ENCODE assay signal across 1 cellular context in genomic region chr1:226121587-226122400, GRCh38.
TF ChIP-seq lines count a peak whose summit lies in the region.

No MANE protein-coding gene starts in this region.

TF ChIP-seq in HepG2, 621 proteins besides CTCF, POLR2A, EP300 and RAD21 (continued from another document):
- TF ChIP-seq SNAPC5 (CRISPR knock-in tag; IDR thresholded peaks at IDR 0.05; ENCODE audit: borderline replicate concordance) (no peak), ZSCAN20 (CRISPR knock-in tag; IDR thresholded peaks at IDR 0.05; ENCODE audit: borderline replicate concordance) (no peak), ZBTB26 (CRISPR knock-in tag; IDR thresholded peaks at IDR 0.05; ENCODE audit: borderline replicate concordance) (no peak), ETS1 (CRISPR knock-in tag; IDR thresholded peaks at IDR 0.05) (no peak), MAFF (IDR thresholded peaks at IDR 0.05; ENCODE audit: low read depth, low read length) (no peak), HOXA5 (CRISPR knock-in tag; IDR thresholded peaks at IDR 0.05) (no peak), HDAC6 (IDR thresholded peaks at IDR 0.05; ENCODE audit: low read depth, low read length) (no peak), MEF2D (CRISPR knock-in tag; IDR thresholded peaks at IDR 0.05) (no peak), HNF4A (CRISPR knock-in tag; IDR thresholded peaks at IDR 0.05) (peak; percentile 45), ZNF441 (CRISPR knock-in tag; IDR thresholded peaks at IDR 0.05; ENCODE audit: borderline replicate concordance) (no peak), ZNF17 (CRISPR knock-in tag; IDR thresholded peaks at IDR 0.05) (no peak), CENPT (CRISPR knock-in tag; IDR thresholded peaks at IDR 0.05; ENCODE audit: low read depth) (no peak), PRPF4 (IDR thresholded peaks at IDR 0.05; ENCODE audit: low read depth, low read length, poor library complexity, severe bottlenecking) (no peak), ZNF549 (CRISPR knock-in tag; IDR thresholded peaks at IDR 0.05) (no peak; the same call in 1 of the 2 replicates), ZNF367 (CRISPR knock-in tag; IDR thresholded peaks at IDR 0.05; ENCODE audit: borderline replicate concordance) (0 out of 2 replicates have a peak, but pooled peaks have one; percentile 52), FOXM1 (CRISPR knock-in tag; IDR thresholded peaks at IDR 0.05) (no peak), ZKSCAN1 (IDR thresholded peaks at IDR 0.05; ENCODE audit: low read length) (no peak)
- TF ChIP-seq, protein P1, sequence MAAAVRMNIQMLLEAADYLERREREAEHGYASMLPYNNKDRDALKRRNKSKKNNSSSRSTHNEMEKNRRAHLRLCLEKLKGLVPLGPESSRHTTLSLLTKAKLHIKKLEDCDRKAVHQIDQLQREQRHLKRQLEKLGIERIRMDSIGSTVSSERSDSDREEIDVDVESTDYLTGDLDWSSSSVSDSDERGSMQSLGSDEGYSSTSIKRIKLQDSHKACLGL (CRISPR knock-in tag; IDR thresholded peaks at IDR 0.05) = no peak; the same call in 1 of the 2 replicates
- TF ChIP-seq, protein P2, sequence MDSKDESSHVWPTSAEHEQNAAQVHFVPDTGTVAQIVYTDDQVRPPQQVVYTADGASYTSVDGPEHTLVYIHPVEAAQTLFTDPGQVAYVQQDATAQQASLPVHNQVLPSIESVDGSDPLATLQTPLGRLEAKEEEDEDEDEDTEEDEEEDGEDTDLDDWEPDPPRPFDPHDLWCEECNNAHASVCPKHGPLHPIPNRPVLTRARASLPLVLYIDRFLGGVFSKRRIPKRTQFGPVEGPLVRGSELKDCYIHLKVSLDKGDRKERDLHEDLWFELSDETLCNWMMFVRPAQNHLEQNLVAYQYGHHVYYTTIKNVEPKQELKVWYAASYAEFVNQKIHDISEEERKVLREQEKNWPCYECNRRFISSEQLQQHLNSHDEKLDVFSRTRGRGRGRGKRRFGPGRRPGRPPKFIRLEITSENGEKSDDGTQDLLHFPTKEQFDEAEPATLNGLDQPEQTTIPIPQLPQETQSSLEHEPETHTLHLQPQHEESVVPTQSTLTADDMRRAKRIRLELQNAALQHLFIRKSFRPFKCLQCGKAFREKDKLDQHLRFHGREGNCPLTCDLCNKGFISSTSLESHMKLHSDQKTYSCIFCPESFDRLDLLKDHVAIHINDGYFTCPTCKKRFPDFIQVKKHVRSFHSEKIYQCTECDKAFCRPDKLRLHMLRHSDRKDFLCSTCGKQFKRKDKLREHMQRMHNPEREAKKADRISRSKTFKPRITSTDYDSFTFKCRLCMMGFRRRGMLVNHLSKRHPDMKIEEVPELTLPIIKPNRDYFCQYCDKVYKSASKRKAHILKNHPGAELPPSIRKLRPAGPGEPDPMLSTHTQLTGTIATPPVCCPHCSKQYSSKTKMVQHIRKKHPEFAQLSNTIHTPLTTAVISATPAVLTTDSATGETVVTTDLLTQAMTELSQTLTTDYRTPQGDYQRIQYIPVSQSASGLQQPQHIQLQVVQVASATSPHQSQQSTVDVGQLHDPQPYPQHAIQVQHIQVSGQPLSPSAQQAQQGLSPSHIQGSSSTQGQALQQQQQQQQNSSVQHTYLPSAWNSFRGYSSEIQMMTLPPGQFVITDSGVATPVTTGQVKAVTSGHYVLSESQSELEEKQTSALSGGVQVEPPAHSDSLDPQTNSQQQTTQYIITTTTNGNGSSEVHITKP (CRISPR knock-in tag; IDR thresholded peaks at IDR 0.05; ENCODE audit: low read depth) = 0 out of 2 replicates have a peak, but pooled peaks have one; percentile 31
- TF ChIP-seq, protein P3, sequence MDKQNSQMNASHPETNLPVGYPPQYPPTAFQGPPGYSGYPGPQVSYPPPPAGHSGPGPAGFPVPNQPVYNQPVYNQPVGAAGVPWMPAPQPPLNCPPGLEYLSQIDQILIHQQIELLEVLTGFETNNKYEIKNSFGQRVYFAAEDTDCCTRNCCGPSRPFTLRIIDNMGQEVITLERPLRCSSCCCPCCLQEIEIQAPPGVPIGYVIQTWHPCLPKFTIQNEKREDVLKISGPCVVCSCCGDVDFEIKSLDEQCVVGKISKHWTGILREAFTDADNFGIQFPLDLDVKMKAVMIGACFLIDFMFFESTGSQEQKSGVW (CRISPR knock-in tag; IDR thresholded peaks at IDR 0.05; ENCODE audit: borderline replicate concordance) = no peak
TF ChIP-seq in HepG2: peak in this region for 113.
